18 cellular contexts compared by ENCODE assay signal in genomic region chr4:156495836-156496235, GRCh38.
"Had no signal": no experiment of that assay in that cellular context is flagged by ENCODE, and none has a peak within 500 bp of the region (broad histone marks: within the 10 kb centered on the region; RNA-seq: fewer than 3 reads in every experiment).

No MANE protein-coding gene starts in this region.

- H3K9me3 ChIP-seq: esophagus squamous epithelium, left ventricle myocardium inferior, lower lobe of right lung, psoas muscle, sigmoid colon, tibial artery, upper lobe of left lung, uterus had no signal

- H3K27me3 ChIP-seq: esophagus squamous epithelium, foreskin keratinocyte, sigmoid colon, tibial artery, upper lobe of left lung, uterus had no signal

- DNase-seq: effector memory CD4-positive, alpha-beta T cell; esophagus squamous epithelium; foreskin keratinocyte; immature natural killer cell; left ventricle myocardium inferior; lower lobe of right lung; naive thymus-derived CD4-positive, alpha-beta T cell; nephron progenitor cell; psoas muscle; sigmoid colon; stimulated activated CD4-positive, alpha-beta T cell treated with anti-CD3 and anti-CD28 coated beads, Interleukin-4, amount 100 ng/mL, for 1 hour; stimulated activated CD8-positive, alpha-beta memory T cell treated with anti-CD3 and anti-CD28 coated beads, Interleukin-4, amount 100 ng/mL, for 48 hours; stimulated activated naive CD8-positive, alpha-beta T cell treated with anti-CD3 and anti-CD28 coated beads, Interleukin-15, Interleukin-2, amounts not matched to agents 100 U/mL and 50 U/mL, for 24 hours; tibial artery; upper lobe of left lung; uterus had no signal

- H3K4me1 ChIP-seq: esophagus squamous epithelium, left ventricle myocardium inferior, lower lobe of right lung, psoas muscle, upper lobe of left lung, uterus had no signal

- H3K36me3 ChIP-seq: esophagus squamous epithelium, left ventricle myocardium inferior, lower lobe of right lung, sigmoid colon, tibial artery, upper lobe of left lung, uterus had no signal

- H3K4me3 ChIP-seq: esophagus squamous epithelium, left ventricle myocardium inferior, lower lobe of right lung, psoas muscle, sigmoid colon, tibial artery, upper lobe of left lung, uterus had no signal

- ATAC-seq: foreskin keratinocyte; lower lobe of right lung; naive thymus-derived CD4-positive, alpha-beta T cell; psoas muscle; stimulated activated effector memory CD8-positive, alpha-beta T cell treated with anti-CD3 and anti-CD28 coated beads, Interleukin-12 subunit alpha, Interleukin-12 subunit beta, amount 100 ng/mL, for 72 hours; stimulated activated naive CD8-positive, alpha-beta T cell treated with anti-CD3 and anti-CD28 coated beads, Interleukin-15, Interleukin-2, amounts not matched to agents 100 U/mL and 50 U/mL, for 24 hours had no signal

- H3K27ac ChIP-seq: epithelial cell of prostate, esophagus squamous epithelium, foreskin keratinocyte, left ventricle myocardium inferior, lower lobe of right lung, psoas muscle, sigmoid colon, tibial artery, upper lobe of left lung, uterus had no signal
